ENCODE assay signal across 8 cellular contexts in genomic region chr1:172449585-172450523, GRCh38. TPM values are rescaled to one million over a fixed set of nuclear protein-coding genes. Genes with fewer than 3 reads are reported as not detected.
DNase-seq lines count a peak whose midpoint lies in the region; ATAC-seq and TF ChIP-seq lines count a peak whose summit lies in the region.

No MANE protein-coding gene starts in this region.

- H3K9ac ChIP-seq in SK-N-MC (ENCODE audit: insufficient read length): peak overlapping the region; percentile 23

- H3K27ac Mint-ChIP-seq in stimulated activated memory B cell treated with anti-CD40 and anti-IgM and Interleukin-4, amounts not matched to agents 10 μg/mL and 1 μg/mL and 100 μg/mL, for 72 hours: no peak overlapping the region

- H3K36me3 ChIP-seq in SK-N-MC (ENCODE audit: insufficient read depth, low read length) (no peaks in the 10 kb centered on the region), kidney epithelial cell (ENCODE audit: control insufficient read depth, insufficient read depth, low read length) (no peaks in the 10 kb centered on the region)

- peak; percentile 90 for ATAC-seq in GM21723 (IDR thresholded peaks at IDR 0.05; ENCODE audit: unreplicated experiment)
- ATAC-seq in stimulated activated memory B cell treated with anti-CD40 and anti-IgM and Interleukin-4, amounts not matched to agents 10 μg/mL and 1 μg/mL and 100 μg/mL, for 72 hours: peak; percentile 76

- H3K9me3 ChIP-seq in SK-N-MC (ENCODE audit: low read depth, low read length): no peaks in the 10 kb centered on the region

- H3K36me3 Mint-ChIP-seq in stimulated activated memory B cell treated with anti-CD40 and anti-IgM and Interleukin-4, amounts not matched to agents 10 μg/mL and 1 μg/mL and 100 μg/mL, for 72 hours: no peaks in the 10 kb centered on the region

- no peak overlapping the region for H3K4me3 Mint-ChIP-seq in stimulated activated memory B cell treated with anti-CD40 and anti-IgM and Interleukin-4, amounts not matched to agents 10 μg/mL and 1 μg/mL and 100 μg/mL, for 72 hours

- H3K4me3 ChIP-seq in SK-N-MC (no peak overlapping the region), cardiac fibroblast (replicated peaks in 1 of 2; ENCODE audit: low read depth in 2 of 2, low read length in 2 of 2) (no peak overlapping the region), kidney epithelial cell (ENCODE audit: low read depth, low read length) (no peak overlapping the region)

- no peaks in the 10 kb centered on the region for H3K9me3 Mint-ChIP-seq in stimulated activated memory B cell treated with anti-CD40 and anti-IgM and Interleukin-4, amounts not matched to agents 10 μg/mL and 1 μg/mL and 100 μg/mL, for 72 hours

- peaks cover 7% of the 10 kb centered on the region for H3K27me3 Mint-ChIP-seq in stimulated activated memory B cell treated with anti-CD40 and anti-IgM and Interleukin-4, amounts not matched to agents 10 μg/mL and 1 μg/mL and 100 μg/mL, for 72 hours

- peak; percentile 96 for TF ChIP-seq CTCF in cardiac fibroblast (IDR thresholded peaks at IDR 0.05; ENCODE audit: low read depth, low read length)
- TF ChIP-seq CTCF in kidney epithelial cell (IDR thresholded peaks at IDR 0.05; ENCODE audit: insufficient read depth, low read length, poor library complexity, severe bottlenecking): peak; percentile 81

- no peak overlapping the region for H3K27ac ChIP-seq in SK-N-MC

- peak; percentile 21 for DNase-seq in activated naive CD4-positive, alpha-beta T cell treated with Interleukin-2 at 50 U/mL for 16 hours
- no peak for DNase-seq in activated naive CD4-positive, alpha-beta T cell treated with anti-CD3 and anti-CD28 coated beads, Interleukin-2, amount 50 U/mL, for 16 hours
- DNase-seq in Kasumi-1 (lab: John Stamatoyannopoulos, UW) (peak; percentile 72 to 76), SK-N-MC (ENCODE audit: low read depth, low spot score) (no peak), cardiac fibroblast (ENCODE audit: low read depth in 2 of 2) (peak; percentile 74 to 79), kidney epithelial cell (ENCODE audit: low read depth) (no peak)

- H3K4me1 Mint-ChIP-seq in stimulated activated memory B cell treated with anti-CD40 and anti-IgM and Interleukin-4, amounts not matched to agents 10 μg/mL and 1 μg/mL and 100 μg/mL, for 72 hours: peaks cover 6% of the 10 kb centered on the region

- H3K27me3 ChIP-seq in kidney epithelial cell (ENCODE audit: control insufficient read depth, insufficient read depth, low read length): no peaks in the 10 kb centered on the region

RNA-seq across cellular contexts. Expression of gene PIGC, which starts 6.0 kb away (rescaled TPM):
- 28.0 and 33.1 TPM in 2 replicates for total RNA-seq in kidney epithelial cell

RNA-seq across cellular contexts. Expression of gene C1orf105, which starts 29.4 kb away (rescaled TPM):
- total RNA-seq in kidney epithelial cell: not detected in 2 replicates

Comparison
In these comparisons a context has a peak if more than half of its experiments do, and no peak if none do; other contexts are left out.
1. DNase-seq: peak in activated naive CD4-positive, alpha-beta T cell treated with Interleukin-2 at 50 U/mL for 16 hours (single experiment), Kasumi-1 (2 of 2) and cardiac fibroblast (2 of 2); none in activated naive CD4-positive, alpha-beta T cell treated with anti-CD3 and anti-CD28 coated beads, Interleukin-2, amount 50 U/mL, for 16 hours (single experiment), SK-N-MC (single experiment) and kidney epithelial cell (single experiment).